ENCODE assay signal across 9 cellular contexts in genomic region chr2:169397697-169398096, GRCh38. TPM values are rescaled to one million over a fixed set of nuclear protein-coding genes. Genes with fewer than 3 reads are reported as not detected.
A peak's percentile ranks its signal among the peaks of the same experiment; 100 is the strongest.
DNase-seq lines count a peak whose midpoint lies in the region; ATAC-seq and TF ChIP-seq lines count a peak whose summit lies in the region.
"Had no signal": no experiment of that assay in that cellular context is flagged by ENCODE, and none has a peak within 500 bp of the region (broad histone marks: within the 10 kb centered on the region; RNA-seq: fewer than 3 reads in every experiment).

No MANE protein-coding gene starts in this region.

- POLR2A ChIA-PET in Caco-2 (lab: Charles Lee) = interaction anchor here (1.1 kb wide), 1 partner anchor 73 kb away, joined by 3 read pairs; no protein-coding TSS in a partner anchor

- intact Hi-C loops in Caco-2 (cut with micrococcal nuclease; ENCODE audit: unreplicated experiment) = loop anchor here (1.0 to 5.0 kb wide), 7 partner anchors 72 to 450 kb away; no protein-coding TSS in a partner anchor
- intact Hi-C loops in right lobe of liver (cut with DNase I) = no loop called here

- TF ChIP-seq POLR2A in right lobe of liver (IDR thresholded peaks at IDR 0.05) = no peak

- H3K9me3 Mint-ChIP-seq in Caco-2 (ENCODE audit: unreplicated experiment) = no peaks in the 10 kb centered on the region

- no peaks in the 10 kb centered on the region for H3K36me3 ChIP-seq in Caco-2 (ENCODE audit: control insufficient read depth, insufficient read depth, low read length)
- no peaks in the 10 kb centered on the region for H3K36me3 ChIP-seq in right lobe of liver
- no peaks in the 10 kb centered on the region for H3K36me3 ChIP-seq in MG63

- peak; percentile 79 for TF ChIP-seq RAD21 in Ishikawa (IDR thresholded peaks at IDR 0.05; ENCODE audit: low read depth)

- H3K4me3 ChIP-seq in Caco-2 (ENCODE audit: low read depth, low read length) = no peak overlapping the region
- H3K4me3 ChIP-seq in right lobe of liver = no peak overlapping the region
- H3K4me3 ChIP-seq in MG63 = no peak overlapping the region

- peaks cover 35% of the 10 kb centered on the region for H3K4me1 ChIP-seq in Caco-2
- no peaks in the 10 kb centered on the region for H3K4me1 ChIP-seq in right lobe of liver

- DNase-seq in Caco-2 = peak in 1 of 2 experiments; percentile 48
- DNase-seq in amniotic epithelial cell (ENCODE audit: low read depth) = peak; percentile 4
- DNase-seq in right lobe of liver = no peak
- no peak for DNase-seq in SIG-M5 (lab: John Stamatoyannopoulos, UW)
- no peak for DNase-seq in NCI-H446 treated with DMSO at 0.1 percent for 48 hours (lab: John Stamatoyannopoulos, UW)
- no peak for DNase-seq in MG63
- DNase-seq: NCI-H226 had no signal

- BruUV-seq in Caco-2 (replicated peaks; lab: Mats Ljungman, UMichigan) = no TSS peak

- H3K27me3 Mint-ChIP-seq in Caco-2 (ENCODE audit: insufficient read depth, unreplicated experiment) = peaks cover 3% of the 10 kb centered on the region

- no peaks in the 10 kb centered on the region for H3K27me3 ChIP-seq in Caco-2 (replicated peaks; ENCODE audit: control insufficient read depth, insufficient read depth, low read length)
- H3K27me3 ChIP-seq in right lobe of liver = no peaks in the 10 kb centered on the region
- peaks cover 2% of the 10 kb centered on the region; the same call in 1 of the 2 replicates for H3K27me3 ChIP-seq in MG63

- peak; percentile 61 to 64 for TF ChIP-seq CTCF in Caco-2 (IDR thresholded peaks at IDR 0.05; ENCODE audit: insufficient read depth in 1 of 2, low read depth in 1 of 2, low read length in 1 of 2, severe bottlenecking in 1 of 2, unreplicated experiment in 1 of 2)
- TF ChIP-seq CTCF in right lobe of liver (IDR thresholded peaks at IDR 0.05) = peak; percentile 44 to 72 (median 63)

- CTCF ChIA-PET in Caco-2 (lab: Charles Lee) = interaction anchor here (0.6 to 2.7 kb wide), 15 partner anchors 9 to 288 kb away, joined by 3 to 16 read pairs (median 4); no protein-coding TSS in a partner anchor

- H3K27ac Mint-ChIP-seq in Caco-2 (ENCODE audit: unreplicated experiment) = no peak overlapping the region

- no peak overlapping the region for H3K27ac ChIP-seq in right lobe of liver

- no peak overlapping the region for H3K4me3 Mint-ChIP-seq in Caco-2 (ENCODE audit: unreplicated experiment)

- ATAC-seq in right lobe of liver (peak; percentile 74 to 85 (median 80)), GM21390 (IDR thresholded peaks at IDR 0.05; ENCODE audit: unreplicated experiment) (no peak)

- H3K4me1 Mint-ChIP-seq in Caco-2 (ENCODE audit: low read depth, unreplicated experiment) = peaks cover 30% of the 10 kb centered on the region

- no peak for TF ChIP-seq EP300 in Ishikawa (IDR thresholded peaks at IDR 0.05; ENCODE audit: borderline replicate concordance)

- 18% methylated on average over 2 of the region's 2 CpGs for WGBS in right lobe of liver (ENCODE audit: insufficient coverage, low coverage, low lambda C conversion rate, missing lambda C conversion rate)

- H3K9me3 ChIP-seq in Caco-2 (no peaks in the 10 kb centered on the region), right lobe of liver (no peaks in the 10 kb centered on the region), MG63 (no peaks in the 10 kb centered on the region)

- peaks cover 6% of the 10 kb centered on the region for H3K36me3 Mint-ChIP-seq in Caco-2 (ENCODE audit: insufficient read depth, unreplicated experiment)

TF ChIP-seq in Ishikawa, 13 proteins besides CTCF, POLR2A, EP300 and RAD21:
- TF ChIP-seq TEAD4 (IDR thresholded peaks at IDR 0.05) (no peak), USF1 (IDR thresholded peaks at IDR 0.05) (no peak), TAF1 (IDR thresholded peaks at IDR 0.05; ENCODE audit: low read depth) (no peak), CREB1 (IDR thresholded peaks at IDR 0.05; ENCODE audit: low read depth) (no peak), NFIC (IDR thresholded peaks at IDR 0.05) (no peak), REST (IDR thresholded peaks at IDR 0.05; ENCODE audit: low read depth) (no peak), EGR1 (IDR thresholded peaks at IDR 0.05) (no peak), YY1 (IDR thresholded peaks at IDR 0.05; ENCODE audit: low read depth) (no peak), ZBTB7A (IDR thresholded peaks at IDR 0.05; ENCODE audit: low read depth) (no peak), FOXM1 (IDR thresholded peaks at IDR 0.05; ENCODE audit: borderline replicate concordance, low read depth) (no peak), MAX (IDR thresholded peaks at IDR 0.05) (no peak), CEBPB (IDR thresholded peaks at IDR 0.05) (no peak), TCF12 (IDR thresholded peaks at IDR 0.05; ENCODE audit: low read depth) (no peak)

RNA-seq across cellular contexts. Expression of gene LRP2, which starts 35.4 kb away (rescaled TPM):
- total RNA-seq in Caco-2 (2022) (238 and 260 TPM in 2 replicates), right lobe of liver (1 to 10 TPM in 3 of 6 experiments, under 1 TPM in 3; 0.51 to 4.4 (median 1.0) TPM)
- not detected in 2 replicates for total RNA-seq in MG63 (2014; rRNA removed; shearing (Covaris generic); ENCODE audit: low replicate concordance)

Comparison
In these comparisons a context has a peak if more than half of its experiments do, and no peak if none do; other contexts are left out.
1. RNA of gene LRP2, which starts 35.4 kb away (total RNA-seq): 238 to 260 TPM in Caco-2; 0.51 to 4.4 TPM in right lobe of liver and not detected in MG63; every median in the first group is over 10 times any median in the second.